Comparison of ENCODE assay signal across 18 cellular contexts in genomic region chr13:42814868-42815267, GRCh38. TPM values are rescaled to one million over a fixed set of nuclear protein-coding genes. Genes with fewer than 3 reads are reported as not detected.
A peak's percentile ranks its signal among the peaks of the same experiment; 100 is the strongest.
DNase-seq lines count a peak whose midpoint lies in the region; ATAC-seq and TF ChIP-seq lines count a peak whose summit lies in the region.
"Had no signal": no experiment of that assay in that cellular context is flagged by ENCODE, and none has a peak within 500 bp of the region (broad histone marks: within the 10 kb centered on the region; RNA-seq: fewer than 3 reads in every experiment).

No MANE protein-coding gene starts in this region.

- ATAC-seq in activated T-cell treated with anti-CD3 and anti-CD28 coated beads, Interleukin-2, amount 50 U/mL, for 4 hours: no peak
- ATAC-seq: A549, heart right ventricle, K562 had no signal

- H3K27me3 Mint-ChIP-seq in activated T-cell treated with anti-CD3 and anti-CD28 coated beads, Interleukin-2, amount 50 U/mL, for 4 hours (ENCODE audit: low read depth): peaks cover 31% of the 10 kb centered on the region

- no peaks in the 10 kb centered on the region for H3K4me1 Mint-ChIP-seq in activated T-cell treated with anti-CD3 and anti-CD28 coated beads, Interleukin-2, amount 50 U/mL, for 4 hours (ENCODE audit: low read depth)
- H3K4me1 Mint-ChIP-seq: memory B cell had no signal

- H3K27me3 ChIP-seq in H7 (ENCODE audit: control insufficient read depth, insufficient read depth, low read length): no peaks in the 10 kb centered on the region
- H3K27me3 ChIP-seq: heart right ventricle, stomach had no signal

- TF ChIP-seq CTCF in epithelial cell of esophagus (IDR thresholded peaks at IDR 0.05; ENCODE audit: insufficient read depth, low read depth, low read length, missing control alignments): no peak

- H3K4me3 ChIP-seq in epithelial cell of esophagus (ENCODE audit: low read length) (no peak overlapping the region), H7 (ENCODE audit: insufficient read depth, low read depth, low read length) (no peak overlapping the region)
- H3K4me3 ChIP-seq: A549, heart right ventricle, K562, stomach had no signal

- H3K4me3 Mint-ChIP-seq in activated T-cell treated with anti-CD3 and anti-CD28 coated beads, Interleukin-2, amount 50 U/mL, for 4 hours: no peak overlapping the region
- H3K4me3 Mint-ChIP-seq: memory B cell had no signal

- peaks cover 3% of the 10 kb centered on the region for H3K36me3 Mint-ChIP-seq in activated T-cell treated with anti-CD3 and anti-CD28 coated beads, Interleukin-2, amount 50 U/mL, for 4 hours (ENCODE audit: insufficient read depth)

- H3K9me3 Mint-ChIP-seq in activated T-cell treated with anti-CD3 and anti-CD28 coated beads, Interleukin-2, amount 50 U/mL, for 4 hours: peaks cover 3% of the 10 kb centered on the region

- DNase-seq in NCI-H2107 treated with DMSO at 0.1 percent for 48 hours (lab: John Stamatoyannopoulos, UW; ENCODE audit: unreplicated experiment): peak; percentile 83
- no peak for DNase-seq in NCI-H2107 (lab: John Stamatoyannopoulos, UW)
- peak; percentile 24 to 34 for DNase-seq in NCI-H526 (lab: John Stamatoyannopoulos, UW)
- DNase-seq in epithelial cell of esophagus (ENCODE audit: low read depth): peak; percentile 88
- DNase-seq in stromal cell of bone marrow (ENCODE audit: low read depth): peak; percentile 88
- DNase-seq in SW 1271 (lab: John Stamatoyannopoulos, UW): no peak
- no peak for DNase-seq in H7
- DNase-seq in activated T-cell treated with anti-CD3 and anti-CD28 coated beads, Interleukin-2, amount 50 U/mL, for 4 hours: no peak
- DNase-seq: activated CD4-positive, alpha-beta T cell treated with anti-CD3 and anti-CD28 coated beads for 4 hours; activated gamma-delta T cell treated with Interleukin-2 at 50 U/mL for 16 hours; heart right ventricle; SIG-M5; stimulated activated CD4-positive, alpha-beta T cell treated with anti-CD3 and anti-CD28 coated beads, Interleukin-4, amount 100 ng/mL, for 4 hours; stomach had no signal

- H3K36me3 ChIP-seq in H7 (replicated peaks; ENCODE audit: control insufficient read depth, insufficient read depth, low read length): no peaks in the 10 kb centered on the region
- H3K36me3 ChIP-seq: heart right ventricle, stomach had no signal

RNA-seq across cellular contexts. Expression of gene FAM216B, which starts 33.5 kb away (rescaled TPM):
- total RNA-seq in H7 (2014; rRNA removed; shearing (Covaris generic)): not detected in 2 replicates
- not detected for total RNA-seq in activated T-cell treated with anti-CD3 and anti-CD28 coated beads, Interleukin-2, amount 50 U/mL, for 4 hours
- total RNA-seq: dermis microvascular lymphatic vessel endothelial cell, K562 had no signal

Comparison
In these comparisons a context has a peak if more than half of its experiments do, and no peak if none do; other contexts are left out.
1. DNase-seq: peak in NCI-H2107 treated with DMSO at 0.1 percent for 48 hours (single experiment), NCI-H526 (2 of 2), epithelial cell of esophagus (single experiment) and stromal cell of bone marrow (single experiment); none in NCI-H2107 (single experiment), SW 1271 (0 of 2), H7 (single experiment) and activated T-cell treated with anti-CD3 and anti-CD28 coated beads, Interleukin-2, amount 50 U/mL, for 4 hours (single experiment).